ENCODE assay signal across 24 cellular contexts in the genomic region with DNA sequence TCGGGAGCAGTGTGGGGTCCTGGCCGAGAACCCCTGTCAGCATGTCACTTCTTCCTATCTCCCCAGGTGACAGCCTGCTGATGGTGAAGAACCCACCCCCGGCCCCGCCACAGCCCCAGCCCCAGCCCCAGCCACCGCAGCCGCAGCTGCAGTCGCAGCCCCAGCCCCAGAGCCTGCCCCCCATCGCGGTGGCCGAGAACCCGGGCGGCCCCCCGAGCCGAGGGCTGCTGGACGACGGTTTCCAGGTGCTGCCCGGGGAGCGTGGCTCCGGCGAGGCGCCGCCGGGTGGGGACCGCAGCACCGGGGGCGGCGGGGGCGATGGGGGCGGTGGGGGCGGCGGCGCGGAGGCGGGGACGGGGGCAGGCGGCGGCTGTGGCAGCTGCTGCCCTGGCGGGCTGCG. TPM values are rescaled to one million over a fixed set of nuclear protein-coding genes. Genes with fewer than 3 reads are reported as not detected.
DNase-seq lines count a peak whose midpoint lies in the region; ATAC-seq, FAIRE-seq and TF ChIP-seq lines count a peak whose summit lies in the region.
"Had no signal": no experiment of that assay in that cellular context is flagged by ENCODE, and none has a peak within 500 bp of the region (broad histone marks: within the 10 kb centered on the region; RNA-seq: fewer than 3 reads in every experiment).

No MANE protein-coding gene starts in this region.

- H3K36me3 ChIP-seq in SK-N-SH (replicated peaks in 1 of 2; ENCODE audit: control insufficient read depth in 1 of 2, insufficient read depth in 2 of 2, low read length in 1 of 2) = peaks cover 31 to 47% of the 10 kb centered on the region in 2 experiments
- H3K36me3 ChIP-seq in testis (ENCODE audit: low read depth, missing control alignments) = no peaks in the 10 kb centered on the region

- H3K4me1 ChIP-seq in SK-N-SH (ENCODE audit: control insufficient read depth in 1 of 2, insufficient read depth in 2 of 2, low read depth in 1 of 2, low read length in 1 of 2) (no peaks in the 10 kb centered on the region), testis (no peaks in the 10 kb centered on the region)
- H3K4me1 ChIP-seq: Caco-2 had no signal

- TF ChIP-seq EP300 in SK-N-SH (IDR thresholded peaks at IDR 0.05; ENCODE audit: borderline replicate concordance in 1 of 2, low read depth in 1 of 2, low read length in 1 of 2) = no peak

- no peak overlapping the region for H3K27ac Mint-ChIP-seq in stimulated activated naive CD8-positive, alpha-beta T cell treated with anti-CD3 and anti-CD28 coated beads, Interleukin-15, amount 100 ng/mL, for 72 hours
- no peak overlapping the region for H3K27ac Mint-ChIP-seq in stimulated activated memory B cell treated with anti-CD40 and anti-IgM and Interleukin-4, amounts not matched to agents 10 μg/mL and 1 μg/mL and 100 μg/mL, for 72 hours
- H3K27ac Mint-ChIP-seq: B cell; CD4-positive, alpha-beta T cell; CD8-positive, alpha-beta T cell had no signal

- no peak for TF ChIP-seq CTCF in SK-N-SH (IDR thresholded peaks at IDR 0.05)
- TF ChIP-seq CTCF in testis (IDR thresholded peaks at IDR 0.05) = no peak

- H3K27me3 Mint-ChIP-seq in stimulated activated naive CD8-positive, alpha-beta T cell treated with anti-CD3 and anti-CD28 coated beads, Interleukin-15, amount 100 ng/mL, for 72 hours = no peaks in the 10 kb centered on the region
- no peaks in the 10 kb centered on the region for H3K27me3 Mint-ChIP-seq in stimulated activated memory B cell treated with anti-CD40 and anti-IgM and Interleukin-4, amounts not matched to agents 10 μg/mL and 1 μg/mL and 100 μg/mL, for 72 hours
- H3K27me3 Mint-ChIP-seq: B cell; CD4-positive, alpha-beta T cell had no signal

- H3K4me3 Mint-ChIP-seq in stimulated activated naive CD8-positive, alpha-beta T cell treated with anti-CD3 and anti-CD28 coated beads, Interleukin-15, amount 100 ng/mL, for 72 hours = no peak overlapping the region
- no peak overlapping the region for H3K4me3 Mint-ChIP-seq in stimulated activated memory B cell treated with anti-CD40 and anti-IgM and Interleukin-4, amounts not matched to agents 10 μg/mL and 1 μg/mL and 100 μg/mL, for 72 hours
- H3K4me3 Mint-ChIP-seq: B cell; CD4-positive, alpha-beta T cell; CD8-positive, alpha-beta T cell had no signal

- no peak for TF ChIP-seq RAD21 in SK-N-SH (IDR thresholded peaks at IDR 0.05; ENCODE audit: low read length)

- no peaks in the 10 kb centered on the region for H4K20me1 ChIP-seq in SK-N-SH (ENCODE audit: insufficient read depth)

- H3K36me3 Mint-ChIP-seq in stimulated activated memory B cell treated with anti-CD40 and anti-IgM and Interleukin-4, amounts not matched to agents 10 μg/mL and 1 μg/mL and 100 μg/mL, for 72 hours = peaks cover 59% of the 10 kb centered on the region

- no peak for FAIRE-seq in GM12891 (lab: Jason Lieb, UNC)
- FAIRE-seq: A549, D721Med, G401.6, GM12892, GM18507 had no signal

- no peak overlapping the region for H3K9ac ChIP-seq in SK-N-SH
- H3K9ac ChIP-seq: BLaER1 treated with 17β-estradiol and CSF1 and Interleukin-3, amounts not matched to agents 10 nM and 100 nM had no signal

- no peaks in the 10 kb centered on the region for H3K9me3 Mint-ChIP-seq in stimulated activated naive CD8-positive, alpha-beta T cell treated with anti-CD3 and anti-CD28 coated beads, Interleukin-15, amount 100 ng/mL, for 72 hours
- no peaks in the 10 kb centered on the region for H3K9me3 Mint-ChIP-seq in stimulated activated memory B cell treated with anti-CD40 and anti-IgM and Interleukin-4, amounts not matched to agents 10 μg/mL and 1 μg/mL and 100 μg/mL, for 72 hours
- H3K9me3 Mint-ChIP-seq: CD4-positive, alpha-beta T cell; CD8-positive, alpha-beta T cell had no signal

- TF ChIP-seq POLR2A in testis (IDR thresholded peaks at IDR 0.05) (no peak), GM12891 (IDR thresholded peaks at IDR 0.05; ENCODE audit: low read depth, low read length) (no peak)

- H2AFZ ChIP-seq in SK-N-SH (ENCODE audit: low read depth) = no peak overlapping the region

- no peaks in the 10 kb centered on the region for H3K9me2 ChIP-seq in SK-N-SH

- no peaks in the 10 kb centered on the region for H3K27me3 ChIP-seq in SK-N-SH (ENCODE audit: insufficient read depth)
- no peaks in the 10 kb centered on the region for H3K27me3 ChIP-seq in testis
- H3K27me3 ChIP-seq: BLaER1 treated with 17β-estradiol and CSF1 and Interleukin-3, amounts not matched to agents 10 nM and 100 nM had no signal

- intact Hi-C loops in testis (cut with DNase I; ENCODE audit: low total_unique reads) = no loop called here

- POLR2A ChIA-PET in SK-N-SH (lab: Yijun Ruan, JAX) = no interaction called here

- H3K9me3 ChIP-seq in SK-N-SH (no peaks in the 10 kb centered on the region), testis (no peaks in the 10 kb centered on the region)
- H3K9me3 ChIP-seq: A549; BLaER1 treated with 17β-estradiol and CSF1 and Interleukin-3, amounts not matched to agents 10 nM and 100 nM; Caco-2 had no signal

- H3K4me1 Mint-ChIP-seq in stimulated activated naive CD8-positive, alpha-beta T cell treated with anti-CD3 and anti-CD28 coated beads, Interleukin-15, amount 100 ng/mL, for 72 hours = no peaks in the 10 kb centered on the region
- H3K4me1 Mint-ChIP-seq in stimulated activated memory B cell treated with anti-CD40 and anti-IgM and Interleukin-4, amounts not matched to agents 10 μg/mL and 1 μg/mL and 100 μg/mL, for 72 hours = no peaks in the 10 kb centered on the region
- H3K4me1 Mint-ChIP-seq: B cell had no signal

- CTCF ChIA-PET in SK-N-SH (lab: Yijun Ruan, JAX) = no interaction called here

- no peak overlapping the region for H3K27ac ChIP-seq in SK-N-SH (ENCODE audit: low read depth in 2 of 2, low read length in 1 of 2)
- peak overlapping the region; percentile 40 for H3K27ac ChIP-seq in angular gyrus (ENCODE audit: low read depth, low read length)
- no peak overlapping the region for H3K27ac ChIP-seq in testis
- H3K27ac ChIP-seq: 22Rv1; A549; BLaER1 treated with 17β-estradiol and CSF1 and Interleukin-3, amounts not matched to agents 10 nM and 100 nM; C4-2B had no signal

- H3K4me2 ChIP-seq in SK-N-SH = no peak overlapping the region
- H3K4me2 ChIP-seq: A549; BLaER1 treated with 17β-estradiol and CSF1 and Interleukin-3, amounts not matched to agents 10 nM and 100 nM had no signal

- H3K4me3 ChIP-seq in SK-N-SH (ENCODE audit: low read depth in 2 of 2, low read length in 1 of 2) (no peak overlapping the region), testis (no peak overlapping the region)
- H3K4me3 ChIP-seq: A549; BLaER1 treated with 17β-estradiol and CSF1 and Interleukin-3, amounts not matched to agents 10 nM and 100 nM had no signal

- peaks cover 4% of the 10 kb centered on the region for H3F3A ChIP-seq in SK-N-SH (replicated peaks; ENCODE audit: insufficient read depth)

- DNase-seq in SK-N-SH (peak; percentile 48), testis (no peak), GM12891 (ENCODE audit: insufficient read length, low spot score) (no peak)
- DNase-seq in stimulated activated naive CD8-positive, alpha-beta T cell treated with anti-CD3 and anti-CD28 coated beads, Interleukin-15, amount 100 ng/mL, for 72 hours = no peak
- no peak for DNase-seq in stimulated activated naive CD8-positive, alpha-beta T cell treated with anti-CD3 and anti-CD28 coated beads, Interleukin-15, Interleukin-2, amounts not matched to agents 100 U/mL and 50 U/mL, for 24 hours
- DNase-seq: AML-193; Caco-2; Calu3; CD4-positive, alpha-beta T cell; CD8-positive, alpha-beta T cell; DMS79 treated with DMSO at 0.1 percent for 48 hours; GF-D8 had no signal

- H3K79me2 ChIP-seq in SK-N-SH (ENCODE audit: insufficient read depth) = no peaks in the 10 kb centered on the region; the same call in 1 of the 2 replicates

- no peak for ATAC-seq in SK-N-SH treated with all-trans-retinoic acid at 6 μM for 48 hours
- ATAC-seq in stimulated activated naive CD8-positive, alpha-beta T cell treated with anti-CD3 and anti-CD28 coated beads, Interleukin-15, amount 100 ng/mL, for 72 hours = peak; percentile 51
- no peak for ATAC-seq in stimulated activated naive CD8-positive, alpha-beta T cell treated with anti-CD3 and anti-CD28 coated beads, Interleukin-15, Interleukin-2, amounts not matched to agents 100 U/mL and 50 U/mL, for 24 hours
- ATAC-seq in stimulated activated memory B cell treated with anti-CD40 and anti-IgM and Interleukin-4, amounts not matched to agents 10 μg/mL and 1 μg/mL and 100 μg/mL, for 72 hours = peak; percentile 64
- ATAC-seq: A549; CD8-positive, alpha-beta T cell had no signal

- 96% methylated on average over 37 of the region's 39 CpGs for WGBS in SK-N-SH (ENCODE audit: low lambda C conversion rate)
- 76% methylated on average over 14 of the region's 39 CpGs; no CpG with 5 or more reads in 1 of the 2 donors for WGBS in testis, 2 donors

TF ChIP-seq in SK-N-SH, 30 proteins besides CTCF, POLR2A, EP300 and RAD21 (continues in another document):
- TF ChIP-seq JUND (IDR thresholded peaks at IDR 0.05) (no peak), RCOR1 (IDR thresholded peaks at IDR 0.05; ENCODE audit: low read length) (no peak)

TF ChIP-seq in GM12891, 5 proteins besides CTCF, POLR2A, EP300 and RAD21:
- TF ChIP-seq SPI1 (IDR thresholded peaks at IDR 0.05; ENCODE audit: low read depth, low read length) (no peak), POLR2AphosphoS5 (IDR thresholded peaks at IDR 0.05; ENCODE audit: low read depth, low read length) (no peak), TAF1 (IDR thresholded peaks at IDR 0.05; ENCODE audit: low read depth, low read length) (no peak), POU2F2 (IDR thresholded peaks at IDR 0.05; ENCODE audit: low read depth, low read length) (no peak)
TF ChIP-seq in GM12891: peak in this region for 0.

RNA-seq across cellular contexts. Expression of a gene that starts 15.7 kb away (rescaled TPM):
- polyA plus RNA-seq in SK-N-SH (2012; rRNA removed) (9.3 and 11.5 TPM in 2 replicates), testis (ENCODE audit: insufficient read depth, low read depth, low replicate concordance) (17.2 TPM)
- polyA plus RNA-seq in SK-N-SH (2012; cell fraction: cytosol; rRNA removed) = 5.7 and 7.0 TPM in 2 replicates
- polyA plus RNA-seq in SK-N-SH (2012; cell fraction: nucleus; rRNA removed) = 41.8 and 45.0 TPM in 2 replicates
- total RNA-seq in testis = 10 to 100 TPM; 23.1 to 24.2 TPM
- polyA plus RNA-seq in GM12891 (2012; ENCODE audit: low read depth, missing spikeins) = 4.1 TPM

RNA-seq across cellular contexts. Expression of a gene that starts 28.4 kb away (rescaled TPM):
- 15.0 and 17.9 TPM in 2 replicates for polyA plus RNA-seq in SK-N-SH (2012; rRNA removed)
- 7.0 and 10.8 TPM in 2 replicates for polyA plus RNA-seq in SK-N-SH (2012; cell fraction: cytosol; rRNA removed)
- polyA plus RNA-seq in SK-N-SH (2012; cell fraction: nucleus; rRNA removed) = 32.3 and 36.8 TPM in 2 replicates
- total RNA-seq in testis = 10 to 100 TPM; 12.2 to 17.6 TPM
- 9.6 TPM for polyA plus RNA-seq in testis (ENCODE audit: insufficient read depth, low read depth, low replicate concordance)
- 13.6 TPM for polyA plus RNA-seq in GM12891 (2012; ENCODE audit: low read depth, missing spikeins)

RNA-seq across cellular contexts. Expression of a gene that starts 38.2 kb away (rescaled TPM):
- 12.5 and 16.4 TPM in 2 replicates for polyA plus RNA-seq in SK-N-SH (2012; rRNA removed)
- polyA plus RNA-seq in SK-N-SH (2012; cell fraction: cytosol; rRNA removed) = 3.8 and 6.2 TPM in 2 replicates
- 104 and 108 TPM in 2 replicates for polyA plus RNA-seq in SK-N-SH (2012; cell fraction: nucleus; rRNA removed)
- 10 to 100 TPM; 30.5 to 41.1 TPM for total RNA-seq in testis
- polyA plus RNA-seq in testis (ENCODE audit: insufficient read depth, low read depth, low replicate concordance) = 15.0 TPM
- 4.2 TPM for polyA plus RNA-seq in GM12891 (2012; ENCODE audit: low read depth, missing spikeins)

Comparison
In these comparisons a context has a peak if more than half of its experiments do, and no peak if none do; other contexts are left out.
1. ATAC-seq: peak in stimulated activated naive CD8-positive, alpha-beta T cell treated with anti-CD3 and anti-CD28 coated beads, Interleukin-15, amount 100 ng/mL, for 72 hours (single experiment) and stimulated activated memory B cell treated with anti-CD40 and anti-IgM and Interleukin-4, amounts not matched to agents 10 μg/mL and 1 μg/mL and 100 μg/mL, for 72 hours (single experiment); none in SK-N-SH treated with all-trans-retinoic acid at 6 μM for 48 hours (single experiment) and stimulated activated naive CD8-positive, alpha-beta T cell treated with anti-CD3 and anti-CD28 coated beads, Interleukin-15, Interleukin-2, amounts not matched to agents 100 U/mL and 50 U/mL, for 24 hours (single experiment).